ENCODE assay signal across 1 cellular context in the genomic region with DNA sequence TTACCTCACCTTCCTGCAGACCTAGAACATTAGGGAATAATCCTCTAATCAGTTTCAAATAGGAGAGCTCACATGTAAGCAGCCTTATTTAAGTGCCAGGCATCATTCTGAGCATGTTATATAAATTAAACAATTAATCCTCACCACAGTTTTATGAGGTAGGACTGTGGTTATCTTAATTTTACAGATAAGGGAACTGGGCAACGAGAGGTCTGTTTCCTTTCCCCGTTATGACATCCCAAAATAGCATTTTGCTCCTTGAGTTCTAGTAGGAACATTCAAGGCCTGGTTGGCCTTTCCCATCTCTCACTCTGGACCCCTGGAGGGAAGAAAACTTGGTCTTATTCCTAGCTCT.
TF ChIP-seq lines count a peak whose summit lies in the region.

No MANE protein-coding gene starts in this region.

TF ChIP-seq in WTC11, 78 proteins besides CTCF, POLR2A, EP300 and RAD21 (continued from another document):
- no peak for TF ChIP-seq CDX4 (CRISPR knock-in tag; IDR thresholded peaks at IDR 0.05; ENCODE audit: borderline replicate concordance)
- TF ChIP-seq MXD4 (CRISPR knock-in tag; IDR thresholded peaks at IDR 0.05; ENCODE audit: borderline replicate concordance), result no peak
- no peak for TF ChIP-seq ATF2 (CRISPR knock-in tag; IDR thresholded peaks at IDR 0.05; ENCODE audit: borderline replicate concordance, low read depth)
- TF ChIP-seq ZNF423 (CRISPR knock-in tag; IDR thresholded peaks at IDR 0.05), result no peak
- TF ChIP-seq, protein P1, sequence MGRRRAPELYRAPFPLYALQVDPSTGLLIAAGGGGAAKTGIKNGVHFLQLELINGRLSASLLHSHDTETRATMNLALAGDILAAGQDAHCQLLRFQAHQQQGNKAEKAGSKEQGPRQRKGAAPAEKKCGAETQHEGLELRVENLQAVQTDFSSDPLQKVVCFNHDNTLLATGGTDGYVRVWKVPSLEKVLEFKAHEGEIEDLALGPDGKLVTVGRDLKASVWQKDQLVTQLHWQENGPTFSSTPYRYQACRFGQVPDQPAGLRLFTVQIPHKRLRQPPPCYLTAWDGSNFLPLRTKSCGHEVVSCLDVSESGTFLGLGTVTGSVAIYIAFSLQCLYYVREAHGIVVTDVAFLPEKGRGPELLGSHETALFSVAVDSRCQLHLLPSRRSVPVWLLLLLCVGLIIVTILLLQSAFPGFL (CRISPR knock-in tag; IDR thresholded peaks at IDR 0.05; ENCODE audit: borderline replicate concordance), result no peak
- TF ChIP-seq STAT6 (CRISPR knock-in tag; conservative IDR thresholded peaks at IDR 0.05; ENCODE audit: low read depth), result no peak
- TF ChIP-seq, protein P2, sequence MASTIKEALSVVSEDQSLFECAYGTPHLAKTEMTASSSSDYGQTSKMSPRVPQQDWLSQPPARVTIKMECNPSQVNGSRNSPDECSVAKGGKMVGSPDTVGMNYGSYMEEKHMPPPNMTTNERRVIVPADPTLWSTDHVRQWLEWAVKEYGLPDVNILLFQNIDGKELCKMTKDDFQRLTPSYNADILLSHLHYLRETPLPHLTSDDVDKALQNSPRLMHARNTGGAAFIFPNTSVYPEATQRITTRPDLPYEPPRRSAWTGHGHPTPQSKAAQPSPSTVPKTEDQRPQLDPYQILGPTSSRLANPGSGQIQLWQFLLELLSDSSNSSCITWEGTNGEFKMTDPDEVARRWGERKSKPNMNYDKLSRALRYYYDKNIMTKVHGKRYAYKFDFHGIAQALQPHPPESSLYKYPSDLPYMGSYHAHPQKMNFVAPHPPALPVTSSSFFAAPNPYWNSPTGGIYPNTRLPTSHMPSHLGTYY (CRISPR knock-in tag; IDR thresholded peaks at IDR 0.05), result no peak
- no peak for TF ChIP-seq ATF1 (CRISPR knock-in tag; IDR thresholded peaks at IDR 0.05)
- TF ChIP-seq USF2 (CRISPR knock-in tag; IDR thresholded peaks at IDR 0.05), result no peak
- no peak for TF ChIP-seq ZNF219 (CRISPR knock-in tag; IDR thresholded peaks at IDR 0.05; ENCODE audit: borderline replicate concordance)
- TF ChIP-seq, protein P3, sequence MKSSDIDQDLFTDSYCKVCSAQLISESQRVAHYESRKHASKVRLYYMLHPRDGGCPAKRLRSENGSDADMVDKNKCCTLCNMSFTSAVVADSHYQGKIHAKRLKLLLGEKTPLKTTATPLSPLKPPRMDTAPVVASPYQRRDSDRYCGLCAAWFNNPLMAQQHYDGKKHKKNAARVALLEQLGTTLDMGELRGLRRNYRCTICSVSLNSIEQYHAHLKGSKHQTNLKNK (CRISPR knock-in tag; IDR thresholded peaks at IDR 0.05), result no peak
- TF ChIP-seq E2F1 (CRISPR knock-in tag; IDR thresholded peaks at IDR 0.05), result no peak
- TF ChIP-seq GRHL2 (CRISPR knock-in tag; IDR thresholded peaks at IDR 0.05; ENCODE audit: insufficient replicate concordance, severe bottlenecking), result no peak
